9 cellular contexts compared by ENCODE assay signal in the genomic region with DNA sequence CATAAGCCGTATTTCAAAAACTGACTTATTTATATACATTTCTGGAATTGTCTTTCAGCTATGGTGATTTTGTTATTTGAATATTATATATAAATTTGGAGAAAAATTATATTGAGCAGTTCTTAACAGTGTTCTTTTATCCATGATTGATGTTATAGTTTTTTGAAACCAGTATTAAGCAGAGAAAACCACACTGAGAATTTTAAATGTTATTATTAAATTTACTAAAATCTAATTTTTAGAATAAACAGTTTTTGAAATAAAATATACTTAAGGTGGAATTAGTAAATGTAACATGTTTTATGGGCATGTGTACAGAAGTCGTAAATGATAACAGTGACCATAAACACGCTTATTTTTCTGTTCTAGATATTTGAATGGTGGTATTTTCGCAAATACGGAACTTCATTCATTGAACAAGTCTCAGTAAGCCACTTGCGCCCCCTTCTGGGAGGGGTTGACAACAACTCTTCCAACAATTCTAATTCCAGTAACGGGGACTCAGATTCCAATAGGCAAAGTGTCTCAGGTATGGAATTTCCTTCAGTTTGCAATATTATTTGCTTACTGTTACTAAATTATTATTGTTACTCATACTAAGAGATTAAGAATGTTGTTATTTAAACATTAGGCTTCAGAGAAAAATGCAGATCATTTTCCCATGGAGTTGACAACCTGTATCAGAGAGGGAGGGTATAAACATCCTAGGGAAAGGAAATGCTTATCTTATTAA.
DNase-seq lines count a peak whose midpoint lies in the region; ATAC-seq lines count a peak whose summit lies in the region.
"Had no signal": no experiment of that assay in that cellular context is flagged by ENCODE, and none has a peak within 500 bp of the region (broad histone marks: within the 10 kb centered on the region; RNA-seq: fewer than 3 reads in every experiment).

No MANE protein-coding gene starts in this region.

- no peaks in the 10 kb centered on the region for H3K36me3 Mint-ChIP-seq in activated T-helper 17 cell treated with anti-CD3 and anti-CD28 coated beads, Interleukin-2, amount 50 U/mL, for 72 hours (ENCODE audit: low read depth)
- H3K36me3 Mint-ChIP-seq: activated naive CD4-positive, alpha-beta T cell treated with anti-CD3 and anti-CD28 coated beads, Interleukin-2, amount 50 U/mL, for 72 hours had no signal

- no peaks in the 10 kb centered on the region for H3K9me3 Mint-ChIP-seq in activated T-helper 17 cell treated with anti-CD3 and anti-CD28 coated beads, Interleukin-2, amount 50 U/mL, for 72 hours
- H3K9me3 Mint-ChIP-seq: activated naive CD4-positive, alpha-beta T cell treated with anti-CD3 and anti-CD28 coated beads, Interleukin-2, amount 50 U/mL, for 72 hours had no signal

- H3K27ac ChIP-seq in epithelial cell of prostate = no peak overlapping the region

- no peak overlapping the region for H3K27ac Mint-ChIP-seq in activated T-helper 17 cell treated with anti-CD3 and anti-CD28 coated beads, Interleukin-2, amount 50 U/mL, for 72 hours
- H3K27ac Mint-ChIP-seq: activated naive CD4-positive, alpha-beta T cell treated with anti-CD3 and anti-CD28 coated beads, Interleukin-2, amount 50 U/mL, for 72 hours had no signal

- H3K4me3 Mint-ChIP-seq in activated T-helper 17 cell treated with anti-CD3 and anti-CD28 coated beads, Interleukin-2, amount 50 U/mL, for 72 hours = no peak overlapping the region

- peaks cover 1% of the 10 kb centered on the region for H3K4me1 Mint-ChIP-seq in activated T-helper 17 cell treated with anti-CD3 and anti-CD28 coated beads, Interleukin-2, amount 50 U/mL, for 72 hours

- DNase-seq in D341Med (ENCODE audit: low spot score) (peak; percentile 51), NCI-H82 (lab: John Stamatoyannopoulos, UW) (peak; percentile 85), epithelial cell of prostate (ENCODE audit: low read depth, low spot score) (peak; percentile 5), myocyte (ENCODE audit: low read depth) (peak; percentile 94)
- DNase-seq in activated CD8-positive, alpha-beta memory T cell treated with anti-CD3 and anti-CD28 coated beads for 4 hours (ENCODE audit: low read depth in 2 of 2) = peak; percentile 50 to 56
- DNase-seq in stimulated activated CD8-positive, alpha-beta memory T cell treated with anti-CD3 and anti-CD28 coated beads, Interleukin-7, amount 100 ng/mL, for 24 hours (ENCODE audit: low read depth) = peak; percentile 58

- ATAC-seq in HG02885 (IDR thresholded peaks at IDR 0.05; ENCODE audit: poor library complexity, unreplicated experiment) = peak; percentile 58
- ATAC-seq in activated T-helper 17 cell treated with anti-CD3 and anti-CD28 coated beads, Interleukin-2, amount 50 U/mL, for 72 hours (replicated peaks) = no peak
- ATAC-seq: activated naive CD4-positive, alpha-beta T cell treated with anti-CD3 and anti-CD28 coated beads, Interleukin-2, amount 50 U/mL, for 72 hours had no signal

- no peaks in the 10 kb centered on the region for H3K27me3 Mint-ChIP-seq in activated T-helper 17 cell treated with anti-CD3 and anti-CD28 coated beads, Interleukin-2, amount 50 U/mL, for 72 hours

Comparison
In these comparisons a context has a peak if more than half of its experiments do, and no peak if none do; other contexts are left out.
1. DNase-seq: peak in every context shown above with its lines; median percentile 94 in myocyte; 85 in NCI-H82; 58 in stimulated activated CD8-positive, alpha-beta memory T cell treated with anti-CD3 and anti-CD28 coated beads, Interleukin-7, amount 100 ng/mL, for 24 hours; 53 in activated CD8-positive, alpha-beta memory T cell treated with anti-CD3 and anti-CD28 coated beads for 4 hours; 51 in D341Med; 5 in epithelial cell of prostate.